26 cellular contexts compared by ENCODE assay signal in the genomic region with DNA sequence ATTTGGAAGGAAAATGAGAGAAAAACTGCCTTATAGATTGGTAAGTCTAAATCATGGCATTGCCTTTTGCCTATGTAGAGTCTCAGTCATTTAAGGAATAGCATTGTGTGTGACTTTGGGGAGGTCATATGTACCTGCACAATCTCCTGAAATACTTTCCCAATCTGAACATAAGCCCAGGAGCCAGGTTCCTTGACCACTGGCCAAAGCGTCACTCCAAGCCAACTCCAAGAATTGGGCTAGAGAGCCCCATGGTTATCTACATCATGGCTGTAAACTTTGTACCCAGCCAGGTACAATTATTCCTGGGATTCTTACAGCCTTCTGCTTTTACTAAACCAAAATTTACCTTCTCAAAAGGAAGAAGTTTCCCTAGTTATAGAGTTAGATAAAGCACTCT.
"Had no signal": no experiment of that assay in that cellular context is flagged by ENCODE, and none has a peak within 500 bp of the region (broad histone marks: within the 10 kb centered on the region; RNA-seq: fewer than 3 reads in every experiment).

No MANE protein-coding gene starts in this region.

- H3K27me3 ChIP-seq: esophagus muscularis mucosa, gastroesophageal sphincter, spleen, transverse colon, upper lobe of right lung, uterus had no signal

- DNase-seq: dermis blood vessel endothelial cell; effector memory CD4-positive, alpha-beta T cell; foreskin keratinocyte; heart right ventricle; hippocampal formation; left cardiac atrium; left ventricle myocardium inferior; lower lobe of right lung; mucosa of descending colon; naive B cell; psoas muscle; right cardiac atrium; spleen; stimulated activated CD4-positive, alpha-beta T cell treated with anti-CD3 and anti-CD28 coated beads, Interleukin-4, amount 100 ng/mL, for 4 hours; stimulated activated naive CD8-positive, alpha-beta T cell treated with anti-CD3 and anti-CD28 coated beads, Interleukin-15, Interleukin-2, amounts not matched to agents 100 U/mL and 50 U/mL, for 24 hours; transverse colon; upper lobe of right lung; uterus had no signal

- H3K36me3 ChIP-seq: esophagus muscularis mucosa, gastroesophageal sphincter, heart right ventricle, left ventricle myocardium inferior, lower lobe of right lung, spleen, transverse colon, upper lobe of right lung, uterus had no signal

- ATAC-seq: foreskin keratinocyte; gastroesophageal sphincter; heart right ventricle; left cardiac atrium; lower lobe of right lung; mucosa of descending colon; natural killer cell treated with Interleukin-12 subunit alpha and Interleukin-12 subunit beta and Interleukin-15 and Interleukin-18, amount 100 ng/mL, for 72 hours; psoas muscle; right cardiac atrium; stimulated activated memory B cell treated with anti-CD40 and anti-IgM and Interleukin-4, amounts not matched to agents 10 μg/mL and 1 μg/mL and 100 μg/mL, for 72 hours; stimulated activated naive CD8-positive, alpha-beta T cell treated with anti-CD3 and anti-CD28 coated beads, Interleukin-15, Interleukin-2, amounts not matched to agents 100 U/mL and 50 U/mL, for 24 hours; upper lobe of right lung had no signal

- H3K4me1 ChIP-seq: esophagus muscularis mucosa, foreskin keratinocyte, gastroesophageal sphincter, heart right ventricle, left ventricle myocardium inferior, lower lobe of right lung, psoas muscle, spleen, upper lobe of right lung, uterus had no signal

- FAIRE-seq: endothelial cell of umbilical vein, islet of Langerhans had no signal

- H3K4me3 ChIP-seq: coronary artery, esophagus muscularis mucosa, gastroesophageal sphincter, heart right ventricle, left ventricle myocardium inferior, lower lobe of right lung, mucosa of descending colon, psoas muscle, skin epidermis, spleen, transverse colon, upper lobe of right lung, uterus had no signal

- H3K27ac ChIP-seq: esophagus muscularis mucosa, foreskin keratinocyte, gastroesophageal sphincter, heart right ventricle, left ventricle myocardium inferior, lower lobe of right lung, psoas muscle, skin epidermis, spleen, transverse colon, upper lobe of right lung, uterus had no signal

- H3K9me3 ChIP-seq: esophagus muscularis mucosa, gastroesophageal sphincter, heart right ventricle, left ventricle myocardium inferior, lower lobe of right lung, mucosa of descending colon, psoas muscle, spleen, transverse colon, upper lobe of right lung, uterus had no signal
